ENCODE assay signal across 19 cellular contexts in the genomic region with DNA sequence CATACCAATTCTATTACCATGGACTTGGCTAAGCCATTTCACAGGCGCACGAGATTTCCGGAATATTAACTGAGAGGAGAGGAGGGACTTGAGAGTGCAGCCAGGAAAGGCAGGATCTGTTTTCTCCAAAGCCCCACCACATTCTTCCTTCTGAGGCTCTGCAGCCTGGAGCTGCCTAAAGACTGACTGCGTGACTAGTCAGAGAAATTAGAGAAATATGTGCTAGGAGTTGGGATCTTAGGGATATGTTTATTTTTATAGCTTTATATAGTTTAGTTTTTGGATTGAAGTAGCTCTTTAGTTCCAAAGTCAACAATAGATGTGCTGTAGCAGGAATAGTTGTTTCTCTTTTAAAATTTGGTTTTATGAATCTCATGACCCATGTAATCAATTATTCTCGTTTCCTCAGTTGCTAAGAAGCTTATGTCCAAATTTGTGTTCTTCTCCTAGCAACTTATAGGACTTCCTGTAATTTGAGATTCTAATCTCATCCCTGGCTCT.
DNase-seq lines count a peak whose midpoint lies in the region; ATAC-seq, FAIRE-seq and TF ChIP-seq lines count a peak whose summit lies in the region.
"Had no signal": no experiment of that assay in that cellular context is flagged by ENCODE, and none has a peak within 500 bp of the region (broad histone marks: within the 10 kb centered on the region; RNA-seq: fewer than 3 reads in every experiment).

No MANE protein-coding gene starts in this region.

- intact Hi-C loops in pancreas (cut with DNase I): no loop called here

- peak; percentile 61 for FAIRE-seq in pancreas (lab: Jason Lieb, UNC)
- FAIRE-seq: GM12892 had no signal

- 51 to 60% methylated on average over 5 of the region's 5 CpGs for WGBS in pancreas, 2 donors

- H3K9ac ChIP-seq in adipocyte (ENCODE audit: low read length): peak overlapping the region; percentile 32
- H3K9ac ChIP-seq: BLaER1 had no signal

- ATAC-seq in pancreas: no peak
- ATAC-seq: GM23338 had no signal

- H3K9me3 ChIP-seq in adipocyte (ENCODE audit: control insufficient read depth, low read length) (peaks cover 9% of the 10 kb centered on the region), pancreas (no peaks in the 10 kb centered on the region)
- H3K9me3 ChIP-seq: esophagus squamous epithelium, SJSA1, vagina had no signal

- H3K36me3 ChIP-seq in adipocyte (ENCODE audit: control insufficient read depth, insufficient read depth, low read length, severe bottlenecking) (no peaks in the 10 kb centered on the region), pancreas (no peaks in the 10 kb centered on the region)
- H3K36me3 ChIP-seq: BLaER1, esophagus squamous epithelium, SJSA1, vagina had no signal

- H3K27me3 ChIP-seq in adipocyte (replicated peaks; ENCODE audit: control insufficient read depth, insufficient read depth, low read length) (no peaks in the 10 kb centered on the region), pancreas (peaks cover 0 to 10% (median 4%) of the 10 kb centered on the region in 4 donors)
- H3K27me3 ChIP-seq: BLaER1, SJSA1, vagina had no signal

- TF ChIP-seq CTCF in pancreas (IDR thresholded peaks at IDR 0.05): no peak

- DNase-seq in EH (ENCODE audit: low read depth) (peak; percentile 71), adipocyte (ENCODE audit: low read depth) (peak; percentile 88), fibroblast of peridontal ligament (ENCODE audit: extremely low read depth) (peak; percentile 90), pancreas (no peak), DMS79 treated with DMSO at 0.1 percent for 48 hours (lab: John Stamatoyannopoulos, UW) (no peak), NCI-H524 (lab: John Stamatoyannopoulos, UW) (no peak), NCI-H1092 (lab: John Stamatoyannopoulos, UW) (no peak)
- DNase-seq in activated naive CD4-positive, alpha-beta T cell treated with anti-CD3 and anti-CD28 coated beads, Interleukin-2, amount 50 U/mL, for 16 hours: no peak
- DNase-seq: activated naive CD4-positive, alpha-beta T cell; esophagus squamous epithelium; immature natural killer cell; Kasumi-1; NCI-H2081; stimulated activated CD4-positive, alpha-beta T cell treated with anti-CD3 and anti-CD28 coated beads, Interleukin-2, amount 100 ng/mL, for 24 hours had no signal

- no peaks in the 10 kb centered on the region for H3K4me1 ChIP-seq in adipocyte (ENCODE audit: control insufficient read depth, insufficient read depth, low read length)
- H3K4me1 ChIP-seq in pancreas: no peaks in the 10 kb centered on the region
- H3K4me1 ChIP-seq: esophagus squamous epithelium, SJSA1, vagina had no signal

- H3K4me3 ChIP-seq in adipocyte (ENCODE audit: low read length): no peak overlapping the region
- no peak overlapping the region for H3K4me3 ChIP-seq in pancreas
- H3K4me3 ChIP-seq: BLaER1, esophagus squamous epithelium, GM23338, SJSA1, vagina had no signal

- H3K27ac ChIP-seq in pancreas: no peak overlapping the region
- H3K27ac ChIP-seq: BLaER1, SJSA1, vagina had no signal

Comparison
In these comparisons a context has a peak if more than half of its experiments do, and no peak if none do; other contexts are left out.
1. DNase-seq: peak in EH (single experiment), adipocyte (single experiment) and fibroblast of peridontal ligament (single experiment); none in pancreas (0 of 6), DMS79 treated with DMSO at 0.1 percent for 48 hours (single experiment), NCI-H524 (0 of 2), NCI-H1092 (single experiment) and activated naive CD4-positive, alpha-beta T cell treated with anti-CD3 and anti-CD28 coated beads, Interleukin-2, amount 50 U/mL, for 16 hours (single experiment).